Comparison of ENCODE assay signal across 2 cellular contexts in genomic region chr2:120889936-120890335, GRCh38.
TF ChIP-seq lines count a peak whose summit lies in the region.

No MANE protein-coding gene starts in this region.

TF ChIP-seq in HEK293, 187 proteins besides CTCF, POLR2A, EP300 and RAD21:
- peak; percentile 84 for TF ChIP-seq ZNF146 (tag by site-specific recombination; IDR thresholded peaks at IDR 0.05)
- TF ChIP-seq ZNF514 (tag by site-specific recombination; IDR thresholded peaks at IDR 0.05) = no peak
- TF ChIP-seq ZNF433 (tag by site-specific recombination; IDR thresholded peaks at IDR 0.05; ENCODE audit: low read depth) = no peak
- no peak for TF ChIP-seq ZSCAN16 (tag by site-specific recombination; IDR thresholded peaks at IDR 0.05)
- TF ChIP-seq ZNF843 (tag by site-specific recombination; IDR thresholded peaks at IDR 0.05) = no peak
- TF ChIP-seq ZNF544 (tag by site-specific recombination; IDR thresholded peaks at IDR 0.05) = no peak

TF ChIP-seq in H1, 55 proteins besides CTCF, POLR2A, EP300 and RAD21:
- TF ChIP-seq KDM1A (IDR thresholded peaks at IDR 0.05; ENCODE audit: borderline replicate concordance, low read length) = 0 out of 2 replicates have a peak, but pooled peaks have one; percentile 32
- no peak for TF ChIP-seq GABPA (IDR thresholded peaks at IDR 0.05; ENCODE audit: borderline replicate concordance, insufficient read depth, low read length)
